ENCODE assay signal across 8 cellular contexts in the genomic region with DNA sequence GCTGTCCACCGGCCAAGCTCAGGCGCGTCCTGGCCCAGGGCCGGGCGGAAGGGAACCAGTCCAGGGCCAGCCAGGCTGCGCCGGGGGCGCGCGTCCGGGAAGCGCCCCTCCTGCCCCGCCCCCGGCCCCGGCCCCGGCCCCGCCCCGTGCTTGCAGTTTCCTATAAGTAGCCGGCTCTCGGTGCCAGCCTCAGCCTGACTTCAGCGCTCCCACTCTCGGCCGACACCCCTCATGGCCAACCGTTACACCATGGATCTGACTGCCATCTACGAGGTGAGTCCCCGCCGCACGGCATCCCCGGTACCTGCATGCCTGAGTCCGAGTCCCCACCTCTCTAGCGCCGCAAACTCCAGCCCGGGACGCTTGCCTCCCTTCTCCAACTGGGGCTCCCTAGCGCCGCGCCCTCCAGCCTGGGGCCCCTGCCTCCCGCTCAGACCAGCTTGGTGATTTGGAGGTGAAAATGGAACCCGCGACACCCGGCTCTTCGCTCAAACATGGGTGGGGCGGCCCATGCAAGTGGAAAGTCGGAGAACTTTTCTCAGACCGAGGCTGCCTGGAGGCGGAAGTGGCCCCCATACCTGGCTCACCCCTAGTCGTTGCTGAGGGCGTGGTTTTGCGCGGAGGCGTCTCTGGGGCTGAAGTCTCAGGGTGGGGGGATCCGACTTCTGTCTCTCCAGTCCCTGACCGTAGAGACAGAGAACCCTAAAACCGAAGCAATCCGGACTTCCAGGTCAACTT. TPM values are rescaled to one million over a fixed set of nuclear protein-coding genes. Genes with fewer than 3 reads are reported as not detected.
DNase-seq lines count a peak whose midpoint lies in the region; ATAC-seq, FAIRE-seq and TF ChIP-seq lines count a peak whose summit lies in the region.

A gene with protein sequence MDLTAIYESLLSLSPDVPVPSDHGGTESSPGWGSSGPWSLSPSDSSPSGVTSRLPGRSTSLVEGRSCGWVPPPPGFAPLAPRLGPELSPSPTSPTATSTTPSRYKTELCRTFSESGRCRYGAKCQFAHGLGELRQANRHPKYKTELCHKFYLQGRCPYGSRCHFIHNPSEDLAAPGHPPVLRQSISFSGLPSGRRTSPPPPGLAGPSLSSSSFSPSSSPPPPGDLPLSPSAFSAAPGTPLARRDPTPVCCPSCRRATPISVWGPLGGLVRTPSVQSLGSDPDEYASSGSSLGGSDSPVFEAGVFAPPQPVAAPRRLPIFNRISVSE (plus strand): TSS at position 192 of the 738 bp plus-strand sequence. CDS start 58 bp downstream, at position 250.

- no peaks in the 10 kb centered on the region for H3K9me3 Mint-ChIP-seq in osteocyte (ENCODE audit: unreplicated experiment)

- H3K27ac ChIP-seq in testis = peak within 1 kb of the TSS; percentile 89 to 95

- peak; percentile 91 for FAIRE-seq in GM12891 (lab: Jason Lieb, UNC)

- DNase-seq in GM12891 (ENCODE audit: insufficient read length, low spot score) (peak; percentile 62), KG1 (lab: John Stamatoyannopoulos, UW) (peak; percentile 45), SKM-1 (lab: John Stamatoyannopoulos, UW; ENCODE audit: unreplicated experiment) (peak; percentile 66), glomerular visceral epithelial cell (ENCODE audit: extremely low spot score) (peak; percentile 92), osteocyte (ENCODE audit: extremely low spot score, unreplicated experiment) (peak; percentile 96), testis (peak; percentile 94)
- peak; percentile 80 for DNase-seq in activated naive CD4-positive, alpha-beta T cell treated with anti-CD3 and anti-CD28 coated beads, Interleukin-2, amount 50 U/mL, for 16 hours

- H3K27ac Mint-ChIP-seq in osteocyte (ENCODE audit: unreplicated experiment) = peak within 1 kb of the TSS; percentile 100

- WGBS in testis, 2 donors = 1% methylated on average over 20 to 48 of the region's 55 CpGs

- no peaks in the 10 kb centered on the region for H3K9me3 ChIP-seq in testis

- no peaks in the 10 kb centered on the region for H3K27me3 ChIP-seq in testis

- no peak for ATAC-seq in HG03565 (IDR thresholded peaks at IDR 0.05; ENCODE audit: unreplicated experiment)

- peaks cover 13% of the 10 kb centered on the region for H3K36me3 Mint-ChIP-seq in osteocyte (ENCODE audit: unreplicated experiment)

- H3K4me1 ChIP-seq in testis = peaks cover 45% of the 10 kb centered on the region

- H3K4me3 Mint-ChIP-seq in osteocyte (ENCODE audit: unreplicated experiment) = peak within 1 kb of the TSS; percentile 92

- peak; percentile 99 for TF ChIP-seq POLR2A in GM12891 (IDR thresholded peaks at IDR 0.05; ENCODE audit: low read depth, low read length)
- TF ChIP-seq POLR2A in testis (IDR thresholded peaks at IDR 0.05) = peak; percentile 93

- peak within 1 kb of the TSS; percentile 68 to 92 for H3K4me3 ChIP-seq in testis

- peaks cover 66% of the 10 kb centered on the region for H3K4me1 Mint-ChIP-seq in osteocyte (ENCODE audit: unreplicated experiment)

- no peaks in the 10 kb centered on the region for H3K36me3 ChIP-seq in testis (ENCODE audit: low read depth, missing control alignments)

- H3K27me3 Mint-ChIP-seq in osteocyte (ENCODE audit: unreplicated experiment) = no peaks in the 10 kb centered on the region

- intact Hi-C loops in testis (cut with DNase I; ENCODE audit: low total_unique reads) = no loop called here

- TF ChIP-seq CTCF in osteocyte (IDR thresholded peaks at IDR 0.05) = no peak
- TF ChIP-seq CTCF in testis (IDR thresholded peaks at IDR 0.05) = no peak

TF ChIP-seq in GM12891, 5 proteins besides CTCF, POLR2A, EP300 and RAD21:
- peak; percentile 99 for TF ChIP-seq POLR2AphosphoS5 (IDR thresholded peaks at IDR 0.05; ENCODE audit: low read depth, low read length)
- peak; percentile 53 for TF ChIP-seq SPI1 (IDR thresholded peaks at IDR 0.05; ENCODE audit: low read depth, low read length)
- TF ChIP-seq PAX5 (IDR thresholded peaks at IDR 0.05; ENCODE audit: insufficient read depth, low read length, severe bottlenecking) = no peak
- TF ChIP-seq TAF1 (IDR thresholded peaks at IDR 0.05; ENCODE audit: low read depth, low read length) = peak; percentile 66; the same call in 1 of the 2 replicates
- peak; percentile 87 for TF ChIP-seq POU2F2 (IDR thresholded peaks at IDR 0.05; ENCODE audit: low read depth, low read length)

RNA-seq across cellular contexts. Expression of the gene that starts here (rescaled TPM):
- polyA plus RNA-seq in GM12891 (2012; ENCODE audit: low read depth, missing spikeins) = 24.7 TPM
- total RNA-seq in osteocyte (81.5 and 105 TPM in 2 replicates), testis (10 to 100 TPM; 46.4 to 90.9 TPM)
- 77.7 TPM for polyA plus RNA-seq in testis (ENCODE audit: insufficient read depth, low read depth, low replicate concordance)

Comparison
In these comparisons a context has a peak if more than half of its experiments do, and no peak if none do; other contexts are left out.
1. DNase-seq: peak in every context shown above with its lines; median percentile 96 in osteocyte; 94 in testis; 92 in glomerular visceral epithelial cell; 80 in activated naive CD4-positive, alpha-beta T cell treated with anti-CD3 and anti-CD28 coated beads, Interleukin-2, amount 50 U/mL, for 16 hours; 66 in SKM-1; 62 in GM12891; 45 in KG1.